Comparison of ENCODE assay signal across 19 cellular contexts in the genomic region with DNA sequence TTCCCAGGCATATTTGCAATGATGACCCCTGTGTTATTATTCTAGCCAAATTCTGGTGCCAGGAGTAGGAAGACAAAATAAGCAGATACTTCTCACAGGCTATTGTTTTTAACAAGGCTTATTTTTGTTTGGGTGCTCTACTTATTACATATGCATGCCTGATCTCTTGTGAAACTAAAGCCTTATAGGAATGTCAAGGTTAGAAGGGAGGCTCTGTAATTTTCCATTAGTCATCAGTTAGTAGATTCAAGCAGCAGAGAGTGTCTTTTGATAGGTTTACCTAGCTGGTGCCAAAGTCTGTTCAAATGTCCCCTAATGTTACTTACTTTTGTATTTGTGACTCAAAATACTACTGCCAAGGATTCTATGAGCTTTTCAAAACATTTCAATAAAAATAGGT. TPM values are rescaled to one million over a fixed set of nuclear protein-coding genes. Genes with fewer than 3 reads are reported as not detected.
DNase-seq lines count a peak whose midpoint lies in the region; ATAC-seq and TF ChIP-seq lines count a peak whose summit lies in the region.
"Had no signal": no experiment of that assay in that cellular context is flagged by ENCODE, and none has a peak within 500 bp of the region (broad histone marks: within the 10 kb centered on the region; RNA-seq: fewer than 3 reads in every experiment).

No MANE protein-coding gene starts in this region.

- CTCF ChIA-PET in WTC11 (lab: Charles Lee), result no interaction called here

- H3K9me3 Mint-ChIP-seq in WTC11, result no peaks in the 10 kb centered on the region

- ATAC-seq in WTC11, result peak; percentile 81
- peak; percentile 58 for ATAC-seq in foreskin keratinocyte
- ATAC-seq in HG02642 (IDR thresholded peaks at IDR 0.05; ENCODE audit: poor library complexity, unreplicated experiment), result no peak
- ATAC-seq: left cardiac atrium, mucosa of descending colon had no signal

- POLR2A ChIA-PET in WTC11 (lab: Charles Lee), result no interaction called here

- H3K4me1 ChIP-seq in foreskin keratinocyte, result no peaks in the 10 kb centered on the region

- peak; percentile 17 for DNase-seq in HT-29 (ENCODE audit: low spot score)
- DNase-seq in WTC11 (ENCODE audit: low spot score), result no peak
- DNase-seq in foreskin keratinocyte, result peak; percentile 11 to 62
- peak; percentile 93 for DNase-seq in renal cortical epithelial cell (ENCODE audit: low read depth)
- DNase-seq in activated naive CD4-positive, alpha-beta T cell treated with Interleukin-2 at 50 U/mL for 16 hours, result no peak
- no peak for DNase-seq in caudate nucleus (lab: John Stamatoyannopoulos, UW)
- no peak for DNase-seq in NCI-H524 treated with DMSO at 0.1 percent for 48 hours (lab: John Stamatoyannopoulos, UW)
- DNase-seq: activated gamma-delta T cell; aorta; cortex of kidney; erythroblast; KBM-7; left cardiac atrium; mucosa of descending colon; NCI-H345; NK-92 treated with Interleukin-12 subunit alpha and Interleukin-12 subunit beta, amount 100 ng/mL, for 24 hours; occipital lobe; stimulated activated CD4-positive, alpha-beta T cell treated with anti-CD3 and anti-CD28 coated beads, Interleukin-4, amount 100 ng/mL, for 4 hours had no signal

- TF ChIP-seq CTCF in WTC11 (IDR thresholded peaks at IDR 0.05) (no peak), foreskin keratinocyte (conservative IDR thresholded peaks at IDR 0.05) (no peak)

- H3K4me1 Mint-ChIP-seq in WTC11, result peaks cover 34% of the 10 kb centered on the region

- peak overlapping the region; percentile 76 for H3K27ac Mint-ChIP-seq in WTC11

- no peaks in the 10 kb centered on the region for H3K27me3 ChIP-seq in foreskin keratinocyte

- no peak overlapping the region for H3K27ac ChIP-seq in foreskin keratinocyte
- H3K27ac ChIP-seq in caudate nucleus (ENCODE audit: low read depth, low read length), result no peak overlapping the region

- no peaks in the 10 kb centered on the region for H3K27me3 Mint-ChIP-seq in WTC11 (ENCODE audit: low read depth)

- H3K36me3 Mint-ChIP-seq in WTC11, result no peaks in the 10 kb centered on the region

- H3K4me3 Mint-ChIP-seq in WTC11, result 0 out of 2 replicates have a peak overlapping the region, but pooled peaks have one; percentile 3

TF ChIP-seq in WTC11, 78 proteins besides CTCF, POLR2A, EP300 and RAD21:
- TF ChIP-seq SP1 (CRISPR knock-in tag; conservative IDR thresholded peaks at IDR 0.05) (no peak), ESRRA (CRISPR knock-in tag; IDR thresholded peaks at IDR 0.05; ENCODE audit: borderline replicate concordance) (no peak), HMGA2 (CRISPR knock-in tag; IDR thresholded peaks at IDR 0.05) (no peak), FOXP1 (CRISPR knock-in tag; IDR thresholded peaks at IDR 0.05; ENCODE audit: borderline replicate concordance) (no peak), TEAD1 (CRISPR knock-in tag; IDR thresholded peaks at IDR 0.05) (no peak), ZNF138 (CRISPR knock-in tag; conservative IDR thresholded peaks at IDR 0.05) (no peak), RORB (CRISPR knock-in tag; IDR thresholded peaks at IDR 0.05) (no peak), TP53 (CRISPR knock-in tag; IDR thresholded peaks at IDR 0.05) (no peak)
- TF ChIP-seq, protein P1, sequence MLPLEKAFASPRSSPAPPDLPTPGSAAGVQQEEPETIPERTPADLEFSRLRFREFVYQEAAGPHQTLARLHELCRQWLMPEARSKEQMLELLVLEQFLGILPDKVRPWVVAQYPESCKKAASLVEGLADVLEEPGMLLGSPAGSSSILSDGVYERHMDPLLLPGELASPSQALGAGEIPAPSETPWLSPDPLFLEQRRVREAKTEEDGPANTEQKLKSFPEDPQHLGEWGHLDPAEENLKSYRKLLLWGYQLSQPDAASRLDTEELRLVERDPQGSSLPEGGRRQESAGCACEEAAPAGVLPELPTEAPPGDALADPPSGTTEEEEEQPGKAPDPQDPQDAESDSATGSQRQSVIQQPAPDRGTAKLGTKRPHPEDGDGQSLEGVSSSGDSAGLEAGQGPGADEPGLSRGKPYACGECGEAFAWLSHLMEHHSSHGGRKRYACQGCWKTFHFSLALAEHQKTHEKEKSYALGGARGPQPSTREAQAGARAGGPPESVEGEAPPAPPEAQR (CRISPR knock-in tag; IDR thresholded peaks at IDR 0.05), result no peak
- TF ChIP-seq, protein P2, sequence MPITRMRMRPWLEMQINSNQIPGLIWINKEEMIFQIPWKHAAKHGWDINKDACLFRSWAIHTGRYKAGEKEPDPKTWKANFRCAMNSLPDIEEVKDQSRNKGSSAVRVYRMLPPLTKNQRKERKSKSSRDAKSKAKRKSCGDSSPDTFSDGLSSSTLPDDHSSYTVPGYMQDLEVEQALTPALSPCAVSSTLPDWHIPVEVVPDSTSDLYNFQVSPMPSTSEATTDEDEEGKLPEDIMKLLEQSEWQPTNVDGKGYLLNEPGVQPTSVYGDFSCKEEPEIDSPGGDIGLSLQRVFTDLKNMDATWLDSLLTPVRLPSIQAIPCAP (CRISPR knock-in tag; IDR thresholded peaks at IDR 0.05), result no peak
- TF ChIP-seq, protein P3, sequence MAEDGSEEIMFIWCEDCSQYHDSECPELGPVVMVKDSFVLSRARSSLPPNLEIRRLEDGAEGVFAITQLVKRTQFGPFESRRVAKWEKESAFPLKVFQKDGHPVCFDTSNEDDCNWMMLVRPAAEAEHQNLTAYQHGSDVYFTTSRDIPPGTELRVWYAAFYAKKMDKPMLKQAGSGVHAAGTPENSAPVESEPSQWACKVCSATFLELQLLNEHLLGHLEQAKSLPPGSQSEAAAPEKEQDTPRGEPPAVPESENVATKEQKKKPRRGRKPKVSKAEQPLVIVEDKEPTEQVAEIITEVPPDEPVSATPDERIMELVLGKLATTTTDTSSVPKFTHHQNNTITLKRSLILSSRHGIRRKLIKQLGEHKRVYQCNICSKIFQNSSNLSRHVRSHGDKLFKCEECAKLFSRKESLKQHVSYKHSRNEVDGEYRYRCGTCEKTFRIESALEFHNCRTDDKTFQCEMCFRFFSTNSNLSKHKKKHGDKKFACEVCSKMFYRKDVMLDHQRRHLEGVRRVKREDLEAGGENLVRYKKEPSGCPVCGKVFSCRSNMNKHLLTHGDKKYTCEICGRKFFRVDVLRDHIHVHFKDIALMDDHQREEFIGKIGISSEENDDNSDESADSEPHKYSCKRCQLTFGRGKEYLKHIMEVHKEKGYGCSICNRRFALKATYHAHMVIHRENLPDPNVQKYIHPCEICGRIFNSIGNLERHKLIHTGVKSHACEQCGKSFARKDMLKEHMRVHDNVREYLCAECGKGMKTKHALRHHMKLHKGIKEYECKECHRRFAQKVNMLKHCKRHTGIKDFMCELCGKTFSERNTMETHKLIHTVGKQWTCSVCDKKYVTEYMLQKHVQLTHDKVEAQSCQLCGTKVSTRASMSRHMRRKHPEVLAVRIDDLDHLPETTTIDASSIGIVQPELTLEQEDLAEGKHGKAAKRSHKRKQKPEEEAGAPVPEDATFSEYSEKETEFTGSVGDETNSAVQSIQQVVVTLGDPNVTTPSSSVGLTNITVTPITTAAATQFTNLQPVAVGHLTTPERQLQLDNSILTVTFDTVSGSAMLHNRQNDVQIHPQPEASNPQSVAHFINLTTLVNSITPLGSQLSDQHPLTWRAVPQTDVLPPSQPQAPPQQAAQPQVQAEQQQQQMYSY (CRISPR knock-in tag; IDR thresholded peaks at IDR 0.05), result no peak
- TF ChIP-seq, protein P4, sequence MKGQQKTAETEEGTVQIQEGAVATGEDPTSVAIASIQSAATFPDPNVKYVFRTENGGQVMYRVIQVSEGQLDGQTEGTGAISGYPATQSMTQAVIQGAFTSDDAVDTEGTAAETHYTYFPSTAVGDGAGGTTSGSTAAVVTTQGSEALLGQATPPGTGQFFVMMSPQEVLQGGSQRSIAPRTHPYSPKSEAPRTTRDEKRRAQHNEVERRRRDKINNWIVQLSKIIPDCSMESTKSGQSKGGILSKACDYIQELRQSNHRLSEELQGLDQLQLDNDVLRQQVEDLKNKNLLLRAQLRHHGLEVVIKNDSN (CRISPR knock-in tag; IDR thresholded peaks at IDR 0.05), result no peak
- TF ChIP-seq, protein P5, sequence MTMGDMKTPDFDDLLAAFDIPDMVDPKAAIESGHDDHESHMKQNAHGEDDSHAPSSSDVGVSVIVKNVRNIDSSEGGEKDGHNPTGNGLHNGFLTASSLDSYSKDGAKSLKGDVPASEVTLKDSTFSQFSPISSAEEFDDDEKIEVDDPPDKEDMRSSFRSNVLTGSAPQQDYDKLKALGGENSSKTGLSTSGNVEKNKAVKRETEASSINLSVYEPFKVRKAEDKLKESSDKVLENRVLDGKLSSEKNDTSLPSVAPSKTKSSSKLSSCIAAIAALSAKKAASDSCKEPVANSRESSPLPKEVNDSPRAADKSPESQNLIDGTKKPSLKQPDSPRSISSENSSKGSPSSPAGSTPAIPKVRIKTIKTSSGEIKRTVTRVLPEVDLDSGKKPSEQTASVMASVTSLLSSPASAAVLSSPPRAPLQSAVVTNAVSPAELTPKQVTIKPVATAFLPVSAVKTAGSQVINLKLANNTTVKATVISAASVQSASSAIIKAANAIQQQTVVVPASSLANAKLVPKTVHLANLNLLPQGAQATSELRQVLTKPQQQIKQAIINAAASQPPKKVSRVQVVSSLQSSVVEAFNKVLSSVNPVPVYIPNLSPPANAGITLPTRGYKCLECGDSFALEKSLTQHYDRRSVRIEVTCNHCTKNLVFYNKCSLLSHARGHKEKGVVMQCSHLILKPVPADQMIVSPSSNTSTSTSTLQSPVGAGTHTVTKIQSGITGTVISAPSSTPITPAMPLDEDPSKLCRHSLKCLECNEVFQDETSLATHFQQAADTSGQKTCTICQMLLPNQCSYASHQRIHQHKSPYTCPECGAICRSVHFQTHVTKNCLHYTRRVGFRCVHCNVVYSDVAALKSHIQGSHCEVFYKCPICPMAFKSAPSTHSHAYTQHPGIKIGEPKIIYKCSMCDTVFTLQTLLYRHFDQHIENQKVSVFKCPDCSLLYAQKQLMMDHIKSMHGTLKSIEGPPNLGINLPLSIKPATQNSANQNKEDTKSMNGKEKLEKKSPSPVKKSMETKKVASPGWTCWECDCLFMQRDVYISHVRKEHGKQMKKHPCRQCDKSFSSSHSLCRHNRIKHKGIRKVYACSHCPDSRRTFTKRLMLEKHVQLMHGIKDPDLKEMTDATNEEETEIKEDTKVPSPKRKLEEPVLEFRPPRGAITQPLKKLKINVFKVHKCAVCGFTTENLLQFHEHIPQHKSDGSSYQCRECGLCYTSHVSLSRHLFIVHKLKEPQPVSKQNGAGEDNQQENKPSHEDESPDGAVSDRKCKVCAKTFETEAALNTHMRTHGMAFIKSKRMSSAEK (CRISPR knock-in tag; IDR thresholded peaks at IDR 0.05; ENCODE audit: borderline replicate concordance), result no peak

RNA-seq across cellular contexts. Expression of a gene that starts 11.7 kb away (rescaled TPM):
- total RNA-seq in HT-29 (2014; rRNA removed; shearing (Covaris generic)), result 6.6 and 10.1 TPM in 2 replicates
- total RNA-seq in WTC11 (2021) (27.3 to 32.9 TPM (median 31.0 TPM) in 3 replicates), foreskin keratinocyte (31.9 and 33.1 TPM in 2 replicates), renal cortical epithelial cell (98.5 and 117 TPM in 2 replicates)
- polyA plus RNA-seq in foreskin keratinocyte, result 7.9 and 9.5 TPM in 2 replicates

Comparison
In these comparisons a context has a peak if more than half of its experiments do, and no peak if none do; other contexts are left out.
1. DNase-seq: peak in HT-29 (single experiment), foreskin keratinocyte (2 of 2) and renal cortical epithelial cell (single experiment); none in WTC11 (single experiment), activated naive CD4-positive, alpha-beta T cell treated with Interleukin-2 at 50 U/mL for 16 hours (single experiment), caudate nucleus (0 of 61) and NCI-H524 treated with DMSO at 0.1 percent for 48 hours (single experiment).